ENCODE assay signal across 8 cellular contexts in the genomic region with DNA sequence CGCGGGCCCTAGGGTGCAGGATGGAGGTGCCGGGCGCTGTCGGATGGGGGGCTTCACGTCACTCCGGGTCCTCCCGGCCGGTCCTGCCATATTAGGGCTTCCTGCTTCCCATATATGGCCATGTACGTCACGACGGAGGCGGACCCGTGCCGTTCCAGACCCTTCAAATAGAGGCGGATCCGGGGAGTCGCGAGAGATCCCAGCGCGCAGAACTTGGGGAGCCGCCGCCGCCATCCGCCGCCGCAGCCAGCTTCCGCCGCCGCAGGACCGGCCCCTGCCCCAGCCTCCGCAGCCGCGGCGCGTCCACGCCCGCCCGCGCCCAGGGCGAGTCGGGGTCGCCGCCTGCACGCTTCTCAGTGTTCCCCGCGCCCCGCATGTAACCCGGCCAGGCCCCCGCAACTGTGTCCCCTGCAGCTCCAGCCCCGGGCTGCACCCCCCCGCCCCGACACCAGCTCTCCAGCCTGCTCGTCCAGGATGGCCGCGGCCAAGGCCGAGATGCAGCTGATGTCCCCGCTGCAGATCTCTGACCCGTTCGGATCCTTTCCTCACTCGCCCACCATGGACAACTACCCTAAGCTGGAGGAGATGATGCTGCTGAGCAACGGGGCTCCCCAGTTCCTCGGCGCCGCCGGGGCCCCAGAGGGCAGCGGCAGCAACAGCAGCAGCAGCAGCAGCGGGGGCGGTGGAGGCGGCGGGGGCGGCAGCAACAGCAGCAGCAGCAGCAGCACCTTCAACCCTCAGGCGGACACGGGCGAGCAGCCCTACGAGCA. TPM values are rescaled to one million over a fixed set of nuclear protein-coding genes. Genes with fewer than 3 reads are reported as not detected.
DNase-seq lines count a peak whose midpoint lies in the region; ATAC-seq and TF ChIP-seq lines count a peak whose summit lies in the region.

A gene (plus strand): TSS at position 192 of the 770 bp plus-strand sequence. CDS start 283 bp downstream, at position 475.

- no TSS peak for BruUV-seq in Caco-2 (replicated peaks; lab: Mats Ljungman, UMichigan)

- H3K36me3 ChIP-seq in Caco-2 (ENCODE audit: control insufficient read depth, insufficient read depth, low read length) (peaks cover 9% of the 10 kb centered on the region), NT2/D1 (ENCODE audit: insufficient read depth, insufficient read length, low read length) (peaks cover 3% of the 10 kb centered on the region), endocrine pancreas (ENCODE audit: control insufficient read depth, insufficient read depth, low read length) (peaks cover 12% of the 10 kb centered on the region), mesodermal cell (ENCODE audit: control insufficient read depth, insufficient read depth, low read length) (peaks cover 23% of the 10 kb centered on the region)

- 0% methylated on average over 66 to 68 of the region's 76 CpGs for WGBS in mesodermal cell (ENCODE audit: insufficient coverage in 2 of 2), 2 experiments

- H3K9me3 Mint-ChIP-seq in Caco-2 (ENCODE audit: unreplicated experiment) = no peaks in the 10 kb centered on the region

- H3K27me3 ChIP-seq in Caco-2 (replicated peaks; ENCODE audit: control insufficient read depth, insufficient read depth, low read length) = no peaks in the 10 kb centered on the region
- H3K27me3 ChIP-seq in NT2/D1 (ENCODE audit: insufficient read depth, insufficient read length) = peaks cover 12% of the 10 kb centered on the region
- no peaks in the 10 kb centered on the region for H3K27me3 ChIP-seq in endocrine pancreas (ENCODE audit: control insufficient read depth, insufficient read depth, low read length)

- H3K4me1 Mint-ChIP-seq in Caco-2 (ENCODE audit: low read depth, unreplicated experiment) = peaks cover 32% of the 10 kb centered on the region

- H3K9me3 ChIP-seq in Caco-2 (no peaks in the 10 kb centered on the region), NT2/D1 (ENCODE audit: insufficient read depth, low read length) (no peaks in the 10 kb centered on the region), endocrine pancreas (ENCODE audit: control insufficient read depth, low read length) (no peaks in the 10 kb centered on the region), mesodermal cell (ENCODE audit: control insufficient read depth, low read length) (no peaks in the 10 kb centered on the region)

- POLR2A ChIA-PET in Caco-2 (lab: Charles Lee) = interaction anchor here (0.5 to 2.6 kb wide), 23 partner anchors 10 to 974 kb away, joined by 3 to 42 read pairs (median 4); a partner anchor contains a TSS

- peak; percentile 52 for ATAC-seq in GM21381 (IDR thresholded peaks at IDR 0.05; ENCODE audit: unreplicated experiment)

- TF ChIP-seq CTCF in Caco-2 (IDR thresholded peaks at IDR 0.05; ENCODE audit: insufficient read depth in 1 of 2, low read depth in 1 of 2, low read length in 1 of 2, severe bottlenecking in 1 of 2, unreplicated experiment in 1 of 2) = no peak

- peak within 1 kb of the TSS; percentile 73 for H3K4me3 Mint-ChIP-seq in Caco-2 (ENCODE audit: unreplicated experiment)

- H3K4me1 ChIP-seq in Caco-2 (no peaks in the 10 kb centered on the region; the same call in none of the 2 replicates), NT2/D1 (ENCODE audit: insufficient read depth, insufficient read length) (peaks cover 4% of the 10 kb centered on the region), endocrine pancreas (ENCODE audit: control insufficient read depth, insufficient read depth, low read length) (no peaks in the 10 kb centered on the region), mesodermal cell (ENCODE audit: control insufficient read depth, insufficient read depth, low read length, poor library complexity, severe bottlenecking) (peaks cover 13% of the 10 kb centered on the region)

- CTCF ChIA-PET in Caco-2 (lab: Charles Lee) = interaction anchor here (0.6 to 2.9 kb wide), 11 partner anchors 16 to 113 kb away, joined by 3 to 34 read pairs (median 3); a partner anchor contains a TSS

- H3K27ac ChIP-seq in mesodermal cell (ENCODE audit: low read depth, low read length, severe bottlenecking) = peak within 1 kb of the TSS; percentile 97

- H3K9ac ChIP-seq in NT2/D1 (ENCODE audit: insufficient read length, low read depth) = peak within 1 kb of the TSS; percentile 79
- H3K9ac ChIP-seq in endocrine pancreas (ENCODE audit: control insufficient read depth, insufficient read depth, low read length) = peak within 1 kb of the TSS; percentile 94

- DNase-seq in Caco-2 (peak; percentile 96), HT1080 (ENCODE audit: low read depth) (peak; percentile 90), NT2/D1 (ENCODE audit: low read depth, low spot score) (no peak)
- DNase-seq in activated CD8-positive, alpha-beta memory T cell treated with anti-CD3 and anti-CD28 coated beads, Interleukin-2, amount 50 U/mL, for 1 hour (ENCODE audit: extremely low read depth) = peak; percentile 96
- peak; percentile 86 for DNase-seq in stimulated activated CD8-positive, alpha-beta memory T cell treated with anti-CD3 and anti-CD28 coated beads, Interleukin-15, amount 100 ng/mL, for 24 hours (ENCODE audit: low read depth)

- H3K4me3 ChIP-seq in Caco-2 (ENCODE audit: low read depth, low read length) (peak within 1 kb of the TSS; percentile 92), NT2/D1 (ENCODE audit: insufficient read length, low read depth) (peak within 1 kb of the TSS; percentile 72), endocrine pancreas (ENCODE audit: control insufficient read depth, insufficient read depth, low read length) (peak within 1 kb of the TSS; percentile 65), mesodermal cell (ENCODE audit: extremely low read depth, insufficient read depth, low read length, poor library complexity, severe bottlenecking) (peak within 1 kb of the TSS; percentile 58)

- H3K27ac Mint-ChIP-seq in Caco-2 (ENCODE audit: unreplicated experiment) = peak within 1 kb of the TSS; percentile 96

- peaks cover 68% of the 10 kb centered on the region for H3K36me3 Mint-ChIP-seq in Caco-2 (ENCODE audit: insufficient read depth, unreplicated experiment)

- intact Hi-C loops in Caco-2 (cut with micrococcal nuclease; ENCODE audit: unreplicated experiment) = loop anchor here (1.0 kb wide), 1 partner anchor 78 kb away; a partner anchor contains a TSS

- peaks cover 6% of the 10 kb centered on the region for H3K27me3 Mint-ChIP-seq in Caco-2 (ENCODE audit: insufficient read depth, unreplicated experiment)

RNA-seq across cellular contexts. Expression of the gene that starts here (rescaled TPM):
- total RNA-seq in Caco-2 (2022) = 83.7 and 84.0 TPM in 2 replicates
- total RNA-seq in HT1080 (2014; rRNA removed; shearing (Covaris generic)) = 0.60 and 0.64 TPM in 2 replicates
- 3.3 and 3.7 TPM in 2 replicates for polyA plus RNA-seq in HT1080 (2015; cell fraction: cytosol; rRNA removed)
- polyA plus RNA-seq in HT1080 (2015; cell fraction: nucleus; rRNA removed) = 2.2 and 4.1 TPM in 2 replicates
- 17.2 TPM for polyA plus RNA-seq in mesodermal cell (2013, experiment 1 of 2)
- 20.7 TPM for polyA plus RNA-seq in mesodermal cell (2013, experiment 2 of 2)

Comparison
In these comparisons a context has a peak if more than half of its experiments do, and no peak if none do; other contexts are left out.
1. RNA of the gene that starts here (total RNA-seq): 83.7 to 84.0 TPM in Caco-2; 0.60 to 0.64 TPM in HT1080; every median in the first group is over 10 times any median in the second.
2. Peak in every context shown above with its lines, with median percentiles within 50 percentile points of each other: H3K4me3 ChIP-seq.